In genomic region chr12:1836241-1836803, GRCh38 we compare ENCODE assay signal across 21 cellular contexts. TPM values are rescaled to one million over a fixed set of nuclear protein-coding genes. Genes with fewer than 3 reads are reported as not detected.
"Had no signal": no experiment of that assay in that cellular context is flagged by ENCODE, and none has a peak within 500 bp of the region (broad histone marks: within the 10 kb centered on the region; RNA-seq: fewer than 3 reads in every experiment).

No MANE protein-coding gene starts in this region.

- H3K27ac ChIP-seq: body of pancreas, left ventricle myocardium inferior, psoas muscle, thyroid gland had no signal

- H3K36me3 Mint-ChIP-seq: activated naive CD4-positive, alpha-beta T cell treated with anti-CD3 and anti-CD28 coated beads, Interleukin-2, amount 50 U/mL, for 72 hours; memory B cell; natural killer cell; WTC11 had no signal

- ATAC-seq: activated CD8-positive, alpha-beta T cell treated with anti-CD3 and anti-CD28 coated beads for 36 hours; activated naive CD4-positive, alpha-beta T cell treated with anti-CD3 and anti-CD28 coated beads, Interleukin-2, amount 50 U/mL, for 72 hours; body of pancreas; natural killer cell; psoas muscle; sciatic nerve; T-helper 17 cell had no signal

- H3K27ac Mint-ChIP-seq: activated CD8-positive, alpha-beta T cell treated with anti-CD3 and anti-CD28 coated beads for 36 hours; memory B cell; natural killer cell; T-helper 17 cell; WTC11 had no signal

- H3K9me3 ChIP-seq: body of pancreas, left ventricle myocardium inferior, psoas muscle, thyroid gland had no signal

- H3K36me3 ChIP-seq: left ventricle myocardium inferior, thyroid gland had no signal

- H3K4me3 ChIP-seq: body of pancreas, left ventricle myocardium inferior, psoas muscle, thyroid gland had no signal

- H3K4me3 Mint-ChIP-seq: activated CD8-positive, alpha-beta T cell treated with anti-CD3 and anti-CD28 coated beads for 36 hours; central memory CD8-positive, alpha-beta T cell; memory B cell; natural killer cell; T-helper 17 cell; WTC11 had no signal

- H3K4me1 ChIP-seq: left ventricle myocardium inferior, psoas muscle had no signal

- H3K9me3 Mint-ChIP-seq: activated CD8-positive, alpha-beta T cell treated with anti-CD3 and anti-CD28 coated beads for 36 hours; activated naive CD4-positive, alpha-beta T cell treated with anti-CD3 and anti-CD28 coated beads, Interleukin-2, amount 50 U/mL, for 72 hours; central memory CD8-positive, alpha-beta T cell; memory B cell; natural killer cell; WTC11 had no signal

- H3K4me1 Mint-ChIP-seq: central memory CD8-positive, alpha-beta T cell had no signal

- DNase-seq: activated CD4-positive, alpha-beta T cell treated with anti-CD3 and anti-CD28 coated beads for 4 hours; activated CD8-positive, alpha-beta T cell treated with anti-CD3 and anti-CD28 coated beads for 36 hours; activated effector memory CD4-positive, alpha-beta T cell treated with anti-CD3 and anti-CD28 coated beads, Interleukin-2, amount 50 U/mL, for 16 hours; activated T-cell treated with anti-CD3 and anti-CD28 coated beads, Interleukin-2, amount 50 U/mL, for 48 hours; body of pancreas; effector memory CD4-positive, alpha-beta T cell; foreskin fibroblast; left ventricle myocardium inferior; natural killer cell; stimulated activated CD4-positive, alpha-beta T cell treated with anti-CD3 and anti-CD28 coated beads, Interleukin-1b, Interleukin-23, amount 100 ng/mL, for 48 hours; T-helper 17 cell had no signal

RNA-seq across cellular contexts. Expression of gene LRTM2, which starts 16.0 kb away (rescaled TPM):
- total RNA-seq: activated CD8-positive, alpha-beta T cell treated with anti-CD3 and anti-CD28 coated beads for 36 hours; activated naive CD4-positive, alpha-beta T cell treated with anti-CD3 and anti-CD28 coated beads, Interleukin-2, amount 50 U/mL, for 72 hours; body of pancreas; kidney epithelial cell; left ventricle myocardium inferior; mucosa of gallbladder; natural killer cell; psoas muscle; sciatic nerve; T-helper 17 cell; thyroid gland; urinary bladder had no signal
